10 cellular contexts compared by ENCODE assay signal in genomic region chr14:91143862-91144261, GRCh38. TPM values are rescaled to one million over a fixed set of nuclear protein-coding genes. Genes with fewer than 3 reads are reported as not detected.
A peak's percentile ranks its signal among the peaks of the same experiment; 100 is the strongest.
DNase-seq lines count a peak whose midpoint lies in the region; ATAC-seq and TF ChIP-seq lines count a peak whose summit lies in the region.
"Had no signal": no experiment of that assay in that cellular context is flagged by ENCODE, and none has a peak within 500 bp of the region (broad histone marks: within the 10 kb centered on the region; RNA-seq: fewer than 3 reads in every experiment).

No MANE protein-coding gene starts in this region.

- no peaks in the 10 kb centered on the region for H3K9me3 ChIP-seq in neutrophil

- ATAC-seq in WTC11, result no peak
- no peak for ATAC-seq in GM19463 (IDR thresholded peaks at IDR 0.05; ENCODE audit: unreplicated experiment)
- ATAC-seq: GM12878 had no signal

- H3K4me1 ChIP-seq in neutrophil (ENCODE audit: control insufficient read depth in 1 of 2, insufficient read depth in 1 of 2, low read depth in 1 of 2, low read length in 1 of 2), result peaks cover 33 to 57% of the 10 kb centered on the region in 2 experiments

- peaks cover 42% of the 10 kb centered on the region for H3K36me3 ChIP-seq in neutrophil

- no peaks in the 10 kb centered on the region for H3K27me3 ChIP-seq in neutrophil

- peak overlapping the region; percentile 19; the same call in 1 of the 2 replicates for H3K27ac Mint-ChIP-seq in WTC11

- H3K4me3 Mint-ChIP-seq in WTC11, result no peak overlapping the region

- H3K27me3 Mint-ChIP-seq in WTC11 (ENCODE audit: low read depth), result no peaks in the 10 kb centered on the region

- CTCF ChIA-PET in WTC11 (lab: Charles Lee), result no interaction called here

- TF ChIP-seq CTCF in WTC11 (IDR thresholded peaks at IDR 0.05), result no peak
- TF ChIP-seq CTCF in fibroblast of the aortic adventitia (IDR thresholded peaks at IDR 0.05; ENCODE audit: insufficient read depth, low read length), result no peak
- no peak for TF ChIP-seq CTCF in neutrophil (IDR thresholded peaks at IDR 0.05)

- H3K36me3 Mint-ChIP-seq in WTC11, result peaks cover 7% of the 10 kb centered on the region; the same call in 1 of the 2 replicates

- H3K9me3 Mint-ChIP-seq in WTC11, result no peaks in the 10 kb centered on the region

- peaks cover 15% of the 10 kb centered on the region for H3K4me1 Mint-ChIP-seq in WTC11

- peak; percentile 22 for DNase-seq in Daoy (ENCODE audit: low read depth)
- DNase-seq in WTC11 (ENCODE audit: low spot score), result no peak
- DNase-seq in fibroblast of the aortic adventitia (ENCODE audit: low read depth), result peak; percentile 31
- no peak for DNase-seq in anterior cingulate cortex (lab: John Stamatoyannopoulos, UW)
- DNase-seq in superior temporal gyrus (ENCODE audit: extremely low spot score), result no peak
- no peak for DNase-seq in HuH-7.5 (ENCODE audit: low spot score)
- DNase-seq: retina had no signal

- H3K4me3 ChIP-seq in fibroblast of the aortic adventitia (ENCODE audit: low read depth, low read length), result no peak overlapping the region
- H3K4me3 ChIP-seq in neutrophil (ENCODE audit: low read depth in 1 of 2, low read length in 1 of 2), result no peak overlapping the region
- H3K4me3 ChIP-seq: GM12878 had no signal

- peak overlapping the region; percentile 92 for H3K27ac ChIP-seq in neutrophil

- POLR2A ChIA-PET in WTC11 (lab: Charles Lee), result no interaction called here

TF ChIP-seq in WTC11, 78 proteins besides CTCF, POLR2A, EP300 and RAD21:
- TF ChIP-seq E2F1 (CRISPR knock-in tag; IDR thresholded peaks at IDR 0.05), result no peak
- no peak for TF ChIP-seq STAT6 (CRISPR knock-in tag; conservative IDR thresholded peaks at IDR 0.05; ENCODE audit: low read depth)
- no peak for TF ChIP-seq ETV6 (CRISPR knock-in tag; IDR thresholded peaks at IDR 0.05)
- no peak for TF ChIP-seq JUN (CRISPR knock-in tag; IDR thresholded peaks at IDR 0.05)
- TF ChIP-seq CREB1 (CRISPR knock-in tag; IDR thresholded peaks at IDR 0.05), result no peak
- TF ChIP-seq ESRRA (CRISPR knock-in tag; IDR thresholded peaks at IDR 0.05; ENCODE audit: borderline replicate concordance), result no peak
- no peak for TF ChIP-seq NFE2L1 (CRISPR knock-in tag; IDR thresholded peaks at IDR 0.05)
- no peak for TF ChIP-seq NR2C2 (CRISPR knock-in tag; IDR thresholded peaks at IDR 0.05)
- TF ChIP-seq ZNF396 (CRISPR knock-in tag; IDR thresholded peaks at IDR 0.05; ENCODE audit: borderline replicate concordance), result no peak
- TF ChIP-seq ELF4 (CRISPR knock-in tag; IDR thresholded peaks at IDR 0.05; ENCODE audit: low read depth), result no peak
- no peak for TF ChIP-seq EMX1 (CRISPR knock-in tag; IDR thresholded peaks at IDR 0.05)
- TF ChIP-seq RORB (CRISPR knock-in tag; IDR thresholded peaks at IDR 0.05), result no peak
- TF ChIP-seq SMAD3 (CRISPR knock-in tag; IDR thresholded peaks at IDR 0.05; ENCODE audit: borderline replicate concordance), result no peak
- TF ChIP-seq ZSCAN18 (CRISPR knock-in tag; IDR thresholded peaks at IDR 0.05), result no peak
- no peak for TF ChIP-seq AFF4 (CRISPR knock-in tag; IDR thresholded peaks at IDR 0.05; ENCODE audit: borderline replicate concordance)
- no peak for TF ChIP-seq ZBTB43 (CRISPR knock-in tag; IDR thresholded peaks at IDR 0.05)
- no peak for TF ChIP-seq SMAD4 (CRISPR knock-in tag; IDR thresholded peaks at IDR 0.05)
- no peak for TF ChIP-seq ZNF423 (CRISPR knock-in tag; IDR thresholded peaks at IDR 0.05)
- TF ChIP-seq FOXP1 (CRISPR knock-in tag; IDR thresholded peaks at IDR 0.05; ENCODE audit: borderline replicate concordance), result no peak
- TF ChIP-seq ZNF121 (CRISPR knock-in tag; IDR thresholded peaks at IDR 0.05), result no peak

RNA-seq across cellular contexts. Expression of gene DGLUCY, which starts 30.0 kb away (rescaled TPM):
- 16.9 and 28.8 TPM in 2 replicates for total RNA-seq in Daoy (2014; rRNA removed; shearing (Covaris generic))
- total RNA-seq in WTC11 (2021) (35.4 to 38.7 TPM (median 36.9 TPM) in 3 replicates), fibroblast of the aortic adventitia (ENCODE audit: low replicate concordance) (32.0 and 42.6 TPM in 2 replicates)

Comparison
In these comparisons a context has a peak if more than half of its experiments do, and no peak if none do; other contexts are left out.
1. DNase-seq: peak in Daoy (single experiment) and fibroblast of the aortic adventitia (single experiment); none in WTC11 (single experiment), anterior cingulate cortex (0 of 58), superior temporal gyrus (single experiment) and HuH-7.5 (single experiment).